Comparison of ENCODE assay signal across 2 cellular contexts in the genomic region with DNA sequence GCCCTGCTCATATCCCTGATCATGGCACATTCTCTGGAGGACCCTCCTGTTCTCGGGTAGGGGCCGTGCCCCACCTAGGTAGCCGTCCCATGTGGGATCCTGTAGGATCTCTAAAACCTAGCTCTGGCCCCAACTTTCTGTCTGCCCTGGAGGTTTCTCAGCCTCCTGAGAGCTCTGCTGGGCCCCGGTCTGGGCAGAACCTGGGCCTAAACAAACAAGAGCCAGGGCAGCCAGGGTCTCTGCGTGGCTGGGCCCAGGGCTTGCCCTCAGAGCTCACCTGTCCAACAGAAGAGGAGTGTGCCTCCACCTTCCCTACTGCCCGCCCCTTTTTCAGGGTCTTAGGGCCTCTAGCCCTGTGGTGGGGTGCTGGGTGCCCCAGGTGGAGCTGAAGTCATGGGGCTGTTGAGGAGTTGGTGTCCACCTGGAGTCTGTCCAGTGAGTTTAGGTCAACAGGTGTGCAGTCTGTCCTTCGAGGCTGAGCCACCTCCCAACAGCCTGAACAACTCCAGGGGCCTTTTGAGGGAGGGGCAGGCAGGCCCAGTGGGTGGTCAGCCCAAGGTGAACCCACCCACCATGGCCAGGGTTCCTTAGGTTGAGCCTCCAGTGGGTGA. TPM values are rescaled to one million over a fixed set of nuclear protein-coding genes. Genes with fewer than 3 reads are reported as not detected.
"Had no signal": no experiment of that assay in that cellular context is flagged by ENCODE, and none has a peak within 500 bp of the region (broad histone marks: within the 10 kb centered on the region; RNA-seq: fewer than 3 reads in every experiment).

No MANE protein-coding gene starts in this region.

RNA-seq across cellular contexts. Expression of a gene that starts 25.6 kb away (rescaled TPM):
- total RNA-seq: fibroblast of lung, osteoblast had no signal
